In genomic region chr17:5161793-5162192, GRCh38 we compare ENCODE assay signal across 3 cellular contexts. TPM values are rescaled to one million over a fixed set of nuclear protein-coding genes. Genes with fewer than 3 reads are reported as not detected.
"Had no signal": no experiment of that assay in that cellular context is flagged by ENCODE, and none has a peak within 500 bp of the region (broad histone marks: within the 10 kb centered on the region; RNA-seq: fewer than 3 reads in every experiment).

No MANE protein-coding gene starts in this region.

RNA-seq across cellular contexts. Expression of gene USP6, which starts 46.0 kb away (rescaled TPM):
- total RNA-seq: GM23248, HT1080 had no signal
- polyA plus RNA-seq: HepG2 had no signal
